Comparison of ENCODE assay signal across 1 cellular context in the genomic region with DNA sequence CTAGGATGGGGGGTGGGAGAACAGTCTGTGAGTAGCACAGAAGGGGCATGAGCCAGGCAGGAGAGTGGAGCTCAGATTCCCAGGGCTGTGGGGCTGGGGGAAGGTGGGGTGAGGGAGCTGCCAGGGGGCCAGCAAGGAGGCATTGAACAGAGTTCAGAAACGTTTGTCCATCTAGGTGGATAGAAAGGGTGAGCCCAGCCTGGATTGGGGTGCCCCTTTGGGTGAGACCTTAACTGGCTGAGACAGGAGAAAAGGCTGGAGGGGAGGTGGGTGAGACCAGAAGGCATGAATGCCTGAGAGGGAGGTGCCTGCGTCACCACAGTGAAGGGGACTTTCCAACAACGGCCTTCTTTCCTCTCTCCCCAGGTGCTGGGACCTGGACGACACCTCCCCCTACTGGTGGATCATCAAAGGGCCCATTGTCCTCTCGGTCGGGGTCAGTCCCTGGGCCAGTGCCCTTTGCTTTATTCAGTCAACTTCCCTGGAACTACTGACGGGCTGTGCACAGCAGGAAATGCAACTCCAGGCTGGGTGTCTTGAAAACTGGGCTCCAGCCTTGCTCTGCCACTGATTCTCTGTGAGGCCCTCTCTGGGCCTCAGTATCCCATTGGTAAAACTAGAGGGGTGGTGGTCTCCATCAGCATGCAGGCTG.
TF ChIP-seq lines count a peak whose summit lies in the region.

No MANE protein-coding gene starts in this region.

TF ChIP-seq in HepG2, 621 proteins besides CTCF, POLR2A, EP300 and RAD21 (continued from another document):
- TF ChIP-seq, protein P1, sequence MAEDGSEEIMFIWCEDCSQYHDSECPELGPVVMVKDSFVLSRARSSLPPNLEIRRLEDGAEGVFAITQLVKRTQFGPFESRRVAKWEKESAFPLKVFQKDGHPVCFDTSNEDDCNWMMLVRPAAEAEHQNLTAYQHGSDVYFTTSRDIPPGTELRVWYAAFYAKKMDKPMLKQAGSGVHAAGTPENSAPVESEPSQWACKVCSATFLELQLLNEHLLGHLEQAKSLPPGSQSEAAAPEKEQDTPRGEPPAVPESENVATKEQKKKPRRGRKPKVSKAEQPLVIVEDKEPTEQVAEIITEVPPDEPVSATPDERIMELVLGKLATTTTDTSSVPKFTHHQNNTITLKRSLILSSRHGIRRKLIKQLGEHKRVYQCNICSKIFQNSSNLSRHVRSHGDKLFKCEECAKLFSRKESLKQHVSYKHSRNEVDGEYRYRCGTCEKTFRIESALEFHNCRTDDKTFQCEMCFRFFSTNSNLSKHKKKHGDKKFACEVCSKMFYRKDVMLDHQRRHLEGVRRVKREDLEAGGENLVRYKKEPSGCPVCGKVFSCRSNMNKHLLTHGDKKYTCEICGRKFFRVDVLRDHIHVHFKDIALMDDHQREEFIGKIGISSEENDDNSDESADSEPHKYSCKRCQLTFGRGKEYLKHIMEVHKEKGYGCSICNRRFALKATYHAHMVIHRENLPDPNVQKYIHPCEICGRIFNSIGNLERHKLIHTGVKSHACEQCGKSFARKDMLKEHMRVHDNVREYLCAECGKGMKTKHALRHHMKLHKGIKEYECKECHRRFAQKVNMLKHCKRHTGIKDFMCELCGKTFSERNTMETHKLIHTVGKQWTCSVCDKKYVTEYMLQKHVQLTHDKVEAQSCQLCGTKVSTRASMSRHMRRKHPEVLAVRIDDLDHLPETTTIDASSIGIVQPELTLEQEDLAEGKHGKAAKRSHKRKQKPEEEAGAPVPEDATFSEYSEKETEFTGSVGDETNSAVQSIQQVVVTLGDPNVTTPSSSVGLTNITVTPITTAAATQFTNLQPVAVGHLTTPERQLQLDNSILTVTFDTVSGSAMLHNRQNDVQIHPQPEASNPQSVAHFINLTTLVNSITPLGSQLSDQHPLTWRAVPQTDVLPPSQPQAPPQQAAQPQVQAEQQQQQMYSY (CRISPR knock-in tag; IDR thresholded peaks at IDR 0.05): no peak
- TF ChIP-seq ZNF354B (CRISPR knock-in tag; IDR thresholded peaks at IDR 0.05) (no peak), ZNF577 (CRISPR knock-in tag; IDR thresholded peaks at IDR 0.05; ENCODE audit: borderline replicate concordance, low read depth) (no peak), NR2F1 (CRISPR knock-in tag; IDR thresholded peaks at IDR 0.05) (peak in 1 of 2 experiments; percentile 32; a peak in 1 of 4 replicates), ZNF670 (CRISPR knock-in tag; IDR thresholded peaks at IDR 0.05; ENCODE audit: borderline replicate concordance) (no peak), ZNF230 (CRISPR knock-in tag; IDR thresholded peaks at IDR 0.05) (no peak), KLF12 (CRISPR knock-in tag; IDR thresholded peaks at IDR 0.05; ENCODE audit: borderline replicate concordance) (no peak), XRCC5 (optimal IDR thresholded peaks at IDR 0.05; ENCODE audit: low read length) (peak; percentile 69), CENPX (CRISPR knock-in tag; IDR thresholded peaks at IDR 0.05) (no peak), NR2F6 (IDR thresholded peaks at IDR 0.05) (peak; percentile 60; the same call in 1 of the 2 replicates), NR2F6 (CRISPR knock-in tag; IDR thresholded peaks at IDR 0.05) (peak; percentile 80), ZFAT (CRISPR knock-in tag; conservative IDR thresholded peaks at IDR 0.05) (no peak), MAFF (IDR thresholded peaks at IDR 0.05; ENCODE audit: low read depth, low read length) (no peak), ZBTB1 (CRISPR knock-in tag; IDR thresholded peaks at IDR 0.05; ENCODE audit: borderline replicate concordance) (no peak), ZNF326 (CRISPR knock-in tag; IDR thresholded peaks at IDR 0.05; ENCODE audit: borderline replicate concordance) (no peak), ZMYM2 (CRISPR knock-in tag; IDR thresholded peaks at IDR 0.05) (0 out of 2 replicates have a peak, but pooled peaks have one; percentile 34), MAZ (IDR thresholded peaks at IDR 0.05; ENCODE audit: borderline replicate concordance, low read depth, low read length) (0 out of 2 replicates have a peak, but pooled peaks have one; percentile 10), MAZ (CRISPR knock-in tag; IDR thresholded peaks at IDR 0.05; ENCODE audit: low read depth) (no peak), XBP1 (CRISPR knock-in tag; IDR thresholded peaks at IDR 0.05) (no peak), NBN (conservative IDR thresholded peaks at IDR 0.05) (no peak), TGIF2 (CRISPR knock-in tag; IDR thresholded peaks at IDR 0.05) (no peak), ELF3 (CRISPR knock-in tag; IDR thresholded peaks at IDR 0.05) (0 out of 2 replicates have a peak, but pooled peaks have one; percentile 15), KDM2A (CRISPR knock-in tag; IDR thresholded peaks at IDR 0.05; ENCODE audit: borderline replicate concordance, low read depth) (peak; percentile 39; the same call in 1 of the 2 replicates), ZNF3 (CRISPR knock-in tag; IDR thresholded peaks at IDR 0.05) (peak; percentile 91), ZNF12 (CRISPR knock-in tag; IDR thresholded peaks at IDR 0.05) (no peak)
- TF ChIP-seq, protein P2, sequence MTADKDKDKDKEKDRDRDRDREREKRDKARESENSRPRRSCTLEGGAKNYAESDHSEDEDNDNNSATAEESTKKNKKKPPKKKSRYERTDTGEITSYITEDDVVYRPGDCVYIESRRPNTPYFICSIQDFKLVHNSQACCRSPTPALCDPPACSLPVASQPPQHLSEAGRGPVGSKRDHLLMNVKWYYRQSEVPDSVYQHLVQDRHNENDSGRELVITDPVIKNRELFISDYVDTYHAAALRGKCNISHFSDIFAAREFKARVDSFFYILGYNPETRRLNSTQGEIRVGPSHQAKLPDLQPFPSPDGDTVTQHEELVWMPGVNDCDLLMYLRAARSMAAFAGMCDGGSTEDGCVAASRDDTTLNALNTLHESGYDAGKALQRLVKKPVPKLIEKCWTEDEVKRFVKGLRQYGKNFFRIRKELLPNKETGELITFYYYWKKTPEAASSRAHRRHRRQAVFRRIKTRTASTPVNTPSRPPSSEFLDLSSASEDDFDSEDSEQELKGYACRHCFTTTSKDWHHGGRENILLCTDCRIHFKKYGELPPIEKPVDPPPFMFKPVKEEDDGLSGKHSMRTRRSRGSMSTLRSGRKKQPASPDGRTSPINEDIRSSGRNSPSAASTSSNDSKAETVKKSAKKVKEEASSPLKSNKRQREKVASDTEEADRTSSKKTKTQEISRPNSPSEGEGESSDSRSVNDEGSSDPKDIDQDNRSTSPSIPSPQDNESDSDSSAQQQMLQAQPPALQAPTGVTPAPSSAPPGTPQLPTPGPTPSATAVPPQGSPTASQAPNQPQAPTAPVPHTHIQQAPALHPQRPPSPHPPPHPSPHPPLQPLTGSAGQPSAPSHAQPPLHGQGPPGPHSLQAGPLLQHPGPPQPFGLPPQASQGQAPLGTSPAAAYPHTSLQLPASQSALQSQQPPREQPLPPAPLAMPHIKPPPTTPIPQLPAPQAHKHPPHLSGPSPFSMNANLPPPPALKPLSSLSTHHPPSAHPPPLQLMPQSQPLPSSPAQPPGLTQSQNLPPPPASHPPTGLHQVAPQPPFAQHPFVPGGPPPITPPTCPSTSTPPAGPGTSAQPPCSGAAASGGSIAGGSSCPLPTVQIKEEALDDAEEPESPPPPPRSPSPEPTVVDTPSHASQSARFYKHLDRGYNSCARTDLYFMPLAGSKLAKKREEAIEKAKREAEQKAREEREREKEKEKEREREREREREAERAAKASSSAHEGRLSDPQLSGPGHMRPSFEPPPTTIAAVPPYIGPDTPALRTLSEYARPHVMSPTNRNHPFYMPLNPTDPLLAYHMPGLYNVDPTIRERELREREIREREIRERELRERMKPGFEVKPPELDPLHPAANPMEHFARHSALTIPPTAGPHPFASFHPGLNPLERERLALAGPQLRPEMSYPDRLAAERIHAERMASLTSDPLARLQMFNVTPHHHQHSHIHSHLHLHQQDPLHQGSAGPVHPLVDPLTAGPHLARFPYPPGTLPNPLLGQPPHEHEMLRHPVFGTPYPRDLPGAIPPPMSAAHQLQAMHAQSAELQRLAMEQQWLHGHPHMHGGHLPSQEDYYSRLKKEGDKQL (CRISPR knock-in tag; IDR thresholded peaks at IDR 0.05; ENCODE audit: low read depth): no peak
- TF ChIP-seq, protein P3, sequence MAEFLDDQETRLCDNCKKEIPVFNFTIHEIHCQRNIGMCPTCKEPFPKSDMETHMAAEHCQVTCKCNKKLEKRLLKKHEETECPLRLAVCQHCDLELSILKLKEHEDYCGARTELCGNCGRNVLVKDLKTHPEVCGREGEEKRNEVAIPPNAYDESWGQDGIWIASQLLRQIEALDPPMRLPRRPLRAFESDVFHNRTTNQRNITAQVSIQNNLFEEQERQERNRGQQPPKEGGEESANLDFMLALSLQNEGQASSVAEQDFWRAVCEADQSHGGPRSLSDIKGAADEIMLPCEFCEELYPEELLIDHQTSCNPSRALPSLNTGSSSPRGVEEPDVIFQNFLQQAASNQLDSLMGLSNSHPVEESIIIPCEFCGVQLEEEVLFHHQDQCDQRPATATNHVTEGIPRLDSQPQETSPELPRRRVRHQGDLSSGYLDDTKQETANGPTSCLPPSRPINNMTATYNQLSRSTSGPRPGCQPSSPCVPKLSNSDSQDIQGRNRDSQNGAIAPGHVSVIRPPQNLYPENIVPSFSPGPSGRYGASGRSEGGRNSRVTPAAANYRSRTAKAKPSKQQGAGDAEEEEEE (CRISPR knock-in tag; IDR thresholded peaks at IDR 0.05; ENCODE audit: borderline replicate concordance): no peak
- TF ChIP-seq, protein P4, sequence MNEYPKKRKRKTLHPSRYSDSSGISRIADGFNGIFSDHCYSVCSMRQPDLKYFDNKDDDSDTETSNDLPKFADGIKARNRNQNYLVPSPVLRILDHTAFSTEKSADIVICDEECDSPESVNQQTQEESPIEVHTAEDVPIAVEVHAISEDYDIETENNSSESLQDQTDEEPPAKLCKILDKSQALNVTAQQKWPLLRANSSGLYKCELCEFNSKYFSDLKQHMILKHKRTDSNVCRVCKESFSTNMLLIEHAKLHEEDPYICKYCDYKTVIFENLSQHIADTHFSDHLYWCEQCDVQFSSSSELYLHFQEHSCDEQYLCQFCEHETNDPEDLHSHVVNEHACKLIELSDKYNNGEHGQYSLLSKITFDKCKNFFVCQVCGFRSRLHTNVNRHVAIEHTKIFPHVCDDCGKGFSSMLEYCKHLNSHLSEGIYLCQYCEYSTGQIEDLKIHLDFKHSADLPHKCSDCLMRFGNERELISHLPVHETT (CRISPR knock-in tag; conservative IDR thresholded peaks at IDR 0.05): no peak
TF ChIP-seq in HepG2: peak in this region for 25.
